ENCODE assay signal across 2 cellular contexts in the genomic region with DNA sequence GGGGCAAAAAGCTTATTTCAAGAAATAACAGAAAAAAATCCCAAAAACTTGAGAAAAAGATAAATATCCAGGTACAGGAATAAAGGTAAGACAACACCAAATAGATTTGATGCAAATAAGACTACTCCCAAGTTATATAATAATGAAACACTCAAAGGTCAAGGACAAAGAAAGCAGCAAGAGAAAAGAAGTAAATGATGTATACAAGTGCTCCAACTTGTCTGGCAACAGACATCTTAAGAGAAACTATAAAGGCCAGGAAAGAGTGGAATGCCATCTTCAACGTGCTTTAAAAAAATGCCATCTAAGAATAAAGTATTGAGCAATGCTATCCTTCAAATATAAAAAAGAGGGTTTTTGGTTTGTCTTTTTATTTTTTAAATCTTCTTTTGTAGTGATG.
TF ChIP-seq lines count a peak whose summit lies in the region.

No MANE protein-coding gene starts in this region.

TF ChIP-seq in HepG2, 621 proteins besides CTCF, POLR2A, EP300 and RAD21:
- TF ChIP-seq NFATC3 (CRISPR knock-in tag; IDR thresholded peaks at IDR 0.05) = no peak
- peak; percentile 98 for TF ChIP-seq ZNF317 (CRISPR knock-in tag; IDR thresholded peaks at IDR 0.05)

TF ChIP-seq in K562, 482 proteins besides CTCF, POLR2A, EP300 and RAD21:
- peak in 1 of 2 experiments; percentile 66; a peak in 2 of 4 replicates for TF ChIP-seq TRIM24 (IDR thresholded peaks at IDR 0.05)
- no peak for TF ChIP-seq TEAD1 (CRISPR knock-in tag; IDR thresholded peaks at IDR 0.05)
- TF ChIP-seq, protein P1, sequence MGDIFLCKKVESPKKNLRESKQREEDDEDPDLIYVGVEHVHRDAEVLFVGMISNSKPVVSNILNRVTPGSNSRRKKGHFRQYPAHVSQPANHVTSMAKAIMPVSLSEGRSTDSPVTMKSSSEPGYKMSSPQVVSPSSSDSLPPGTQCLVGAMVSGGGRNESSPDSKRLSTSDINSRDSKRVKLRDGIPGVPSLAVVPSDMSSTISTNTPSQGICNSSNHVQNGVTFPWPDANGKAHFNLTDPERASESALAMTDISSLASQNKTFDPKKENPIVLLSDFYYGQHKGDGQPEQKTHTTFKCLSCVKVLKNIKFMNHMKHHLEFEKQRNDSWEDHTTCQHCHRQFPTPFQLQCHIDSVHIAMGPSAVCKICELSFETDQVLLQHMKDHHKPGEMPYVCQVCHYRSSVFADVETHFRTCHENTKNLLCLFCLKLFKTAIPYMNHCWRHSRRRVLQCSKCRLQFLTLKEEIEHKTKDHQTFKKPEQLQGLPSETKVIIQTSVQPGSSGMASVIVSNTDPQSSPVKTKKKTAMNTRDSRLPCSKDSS (IDR thresholded peaks at IDR 0.05; ENCODE audit: low read depth, partially characterized antibody) = peak; percentile 75
- no peak for TF ChIP-seq EHMT2 (IDR thresholded peaks at IDR 0.05)
- TF ChIP-seq CBX3 (IDR thresholded peaks at IDR 0.05; ENCODE audit: borderline replicate concordance in 1 of 2, low read length in 2 of 2) = peak in 1 of 2 experiments; percentile 90; a peak in 2 of 3 replicates
- TF ChIP-seq HDAC1 (IDR thresholded peaks at IDR 0.05) = peak in 1 of 2 experiments; percentile 66; a peak in 1 of 4 replicates
- peak; percentile 66; the same call in 1 of the 2 replicates for TF ChIP-seq TRIM28 (IDR thresholded peaks at IDR 0.05)
